Comparison of ENCODE assay signal across 8 cellular contexts in genomic region chr1:161177112-161177935, GRCh38. TPM values are rescaled to one million over a fixed set of nuclear protein-coding genes. Genes with fewer than 3 reads are reported as not detected.
DNase-seq lines count a peak whose midpoint lies in the region; ATAC-seq lines count a peak whose summit lies in the region.

Gene B4GALT3 (minus strand): TSS chr1:161177507. CDS start chr1:161176060, 1,447 bp downstream.

- peak within 1 kb of the TSS; percentile 85 to 100 (median 99) for H3K27ac Mint-ChIP-seq in IgD-negative memory B cell

- no peaks in the 10 kb centered on the region for H3K27me3 Mint-ChIP-seq in IgD-negative memory B cell

- H3K4me3 ChIP-seq in mononuclear cell (ENCODE audit: low read length), result peak within 1 kb of the TSS; percentile 81

- peaks cover 2% of the 10 kb centered on the region for H3K36me3 Mint-ChIP-seq in IgD-negative memory B cell

- H3K4me1 Mint-ChIP-seq in IgD-negative memory B cell, result peaks cover 30 to 49% (median 41%) of the 10 kb centered on the region in 3 donors

- DNase-seq in DMS 273 (lab: John Stamatoyannopoulos, UW; ENCODE audit: unreplicated experiment), result peak; percentile 92
- DNase-seq in OCI-M1 (lab: John Stamatoyannopoulos, UW), result peak; percentile 98
- peak; percentile 98 for DNase-seq in activated T-cell treated with anti-CD3 and anti-CD28 coated beads for 4 hours
- DNase-seq in epidermal melanocyte (ENCODE audit: insufficient read length, low spot score), result peak; percentile 91
- DNase-seq in stimulated activated CD8-positive, alpha-beta memory T cell treated with anti-CD3 and anti-CD28 coated beads, Interleukin-2, amount 100 ng/mL, for 48 hours (ENCODE audit: low read depth in 2 of 2), result peak; percentile 95

- no peaks in the 10 kb centered on the region for H3K27me3 ChIP-seq in mononuclear cell (ENCODE audit: insufficient read depth, low read length)

- H3K4me1 ChIP-seq in mononuclear cell (ENCODE audit: insufficient read depth, low read length), result peaks cover 43% of the 10 kb centered on the region

- H3K9me3 ChIP-seq in mononuclear cell (ENCODE audit: low read depth, low read length), result no peaks in the 10 kb centered on the region

- H3K4me3 Mint-ChIP-seq in IgD-negative memory B cell, result peak within 1 kb of the TSS; percentile 92 to 100 (median 98)

- H3K9me3 Mint-ChIP-seq in IgD-negative memory B cell, result no peaks in the 10 kb centered on the region

- ATAC-seq in GM21528 (IDR thresholded peaks at IDR 0.05; ENCODE audit: low FRiP score, unreplicated experiment), result peak; percentile 83

RNA-seq across cellular contexts. Expression of gene B4GALT3, which starts in this region (rescaled TPM):
- 44.2 TPM for polyA plus RNA-seq in IgD-negative memory B cell
- total RNA-seq in mononuclear cell, result 18.7 TPM

Comparison
In these comparisons a context has a peak if more than half of its experiments do, and no peak if none do; other contexts are left out.
1. Peak in every context shown above with its lines: DNase-seq, ATAC-seq and H3K4me3 ChIP-seq.